Comparison of ENCODE assay signal across 8 cellular contexts in genomic region chr3:124467980-124468902, GRCh38.
A peak's percentile ranks its signal among the peaks of the same experiment; 100 is the strongest.
DNase-seq lines count a peak whose midpoint lies in the region; ATAC-seq, FAIRE-seq and TF ChIP-seq lines count a peak whose summit lies in the region.

No MANE protein-coding gene starts in this region.

- H3K4me3 ChIP-seq in choroid plexus epithelial cell (ENCODE audit: low read depth, low read length) (no peak overlapping the region), lower lobe of right lung (no peak overlapping the region), upper lobe of left lung (no peak overlapping the region)

- intact Hi-C loops in lower lobe of right lung (cut with DNase I): no loop called here

- TF ChIP-seq POLR2A in upper lobe of left lung (IDR thresholded peaks at IDR 0.05): no peak

- H3K4me3 Mint-ChIP-seq in activated T-cell treated with anti-CD3 and anti-CD28 coated beads, Interleukin-2, amount 50 U/mL, for 72 hours: no peak overlapping the region
- no peak overlapping the region for H3K4me3 Mint-ChIP-seq in activated T-cell treated with anti-CD3 and anti-CD28 coated beads, Interleukin-2, amount 50 U/mL, for 4 hours

- no peaks in the 10 kb centered on the region for H3K4me1 ChIP-seq in lower lobe of right lung
- H3K4me1 ChIP-seq in upper lobe of left lung: no peaks in the 10 kb centered on the region

- H3K27ac ChIP-seq in lower lobe of right lung (no peak overlapping the region), upper lobe of left lung (no peak overlapping the region)

- peak in 1 of 2 donors; percentile 42 for ATAC-seq in activated T-cell treated with anti-CD3 and anti-CD28 coated beads, Interleukin-2, amount 50 U/mL, for 72 hours (replicated peaks in 1 of 2)
- ATAC-seq in activated T-cell treated with anti-CD3 and anti-CD28 coated beads, Interleukin-2, amount 50 U/mL, for 4 hours: no peak
- peak; percentile 85 to 89 for ATAC-seq in lower lobe of right lung
- peak; percentile 68 to 87 for ATAC-seq in upper lobe of left lung (ENCODE audit: low FRiP score in 2 of 2)
- ATAC-seq in GM18909 (IDR thresholded peaks at IDR 0.05; ENCODE audit: poor library complexity, unreplicated experiment): no peak

- WGBS in upper lobe of left lung, 2 donors: 63 to 66% methylated on average over 10 of the region's 10 CpGs

- H3K36me3 ChIP-seq in lower lobe of right lung: no peaks in the 10 kb centered on the region
- H3K36me3 ChIP-seq in upper lobe of left lung: no peaks in the 10 kb centered on the region

- H3K9me3 ChIP-seq in lower lobe of right lung: no peaks in the 10 kb centered on the region
- H3K9me3 ChIP-seq in upper lobe of left lung: no peaks in the 10 kb centered on the region

- no peak overlapping the region for H3K27ac Mint-ChIP-seq in activated T-cell treated with anti-CD3 and anti-CD28 coated beads, Interleukin-2, amount 50 U/mL, for 72 hours

- no peaks in the 10 kb centered on the region for H3K4me1 Mint-ChIP-seq in activated T-cell treated with anti-CD3 and anti-CD28 coated beads, Interleukin-2, amount 50 U/mL, for 72 hours (ENCODE audit: low read depth)
- no peaks in the 10 kb centered on the region for H3K4me1 Mint-ChIP-seq in activated T-cell treated with anti-CD3 and anti-CD28 coated beads, Interleukin-2, amount 50 U/mL, for 4 hours (ENCODE audit: low read depth)

- TF ChIP-seq EP300 in upper lobe of left lung (IDR thresholded peaks at IDR 0.05): no peak

- TF ChIP-seq CTCF in choroid plexus epithelial cell (conservative IDR thresholded peaks at IDR 0.05; ENCODE audit: low read depth, low read length) (peak; percentile 99), lower lobe of right lung (IDR thresholded peaks at IDR 0.05) (peak; percentile 93), upper lobe of left lung (IDR thresholded peaks at IDR 0.05) (peak; percentile 64 to 90 (median 80))

- peaks cover 23% of the 10 kb centered on the region for H3K27me3 Mint-ChIP-seq in activated T-cell treated with anti-CD3 and anti-CD28 coated beads, Interleukin-2, amount 50 U/mL, for 72 hours (ENCODE audit: low read depth)
- H3K27me3 Mint-ChIP-seq in activated T-cell treated with anti-CD3 and anti-CD28 coated beads, Interleukin-2, amount 50 U/mL, for 4 hours (ENCODE audit: low read depth): peaks cover 27% of the 10 kb centered on the region

- DNase-seq in activated T-cell treated with anti-CD3 and anti-CD28 coated beads, Interleukin-2, amount 50 U/mL, for 72 hours: peak; percentile 26 to 56
- no peak for DNase-seq in activated T-cell treated with anti-CD3 and anti-CD28 coated beads, Interleukin-2, amount 50 U/mL, for 4 hours
- DNase-seq in LoVo (ENCODE audit: low spot score): peak; percentile 59
- DNase-seq in RCC 7860 (ENCODE audit: low spot score): peak; percentile 42
- peak; percentile 59 for DNase-seq in choroid plexus epithelial cell (ENCODE audit: low read depth)
- DNase-seq in lower lobe of right lung: no peak
- peak in 1 of 2 donors; percentile 29 for DNase-seq in upper lobe of left lung

- no peak for FAIRE-seq in RCC 7860 (lab: Jason Lieb, UNC)

- H3K27me3 ChIP-seq in lower lobe of right lung (ENCODE audit: low read depth) (no peaks in the 10 kb centered on the region), upper lobe of left lung (no peaks in the 10 kb centered on the region)

- H3K9me3 Mint-ChIP-seq in activated T-cell treated with anti-CD3 and anti-CD28 coated beads, Interleukin-2, amount 50 U/mL, for 72 hours: no peaks in the 10 kb centered on the region
- no peaks in the 10 kb centered on the region for H3K9me3 Mint-ChIP-seq in activated T-cell treated with anti-CD3 and anti-CD28 coated beads, Interleukin-2, amount 50 U/mL, for 4 hours

- no peaks in the 10 kb centered on the region for H3K36me3 Mint-ChIP-seq in activated T-cell treated with anti-CD3 and anti-CD28 coated beads, Interleukin-2, amount 50 U/mL, for 72 hours (ENCODE audit: insufficient read depth in 2 of 2)
- no peaks in the 10 kb centered on the region for H3K36me3 Mint-ChIP-seq in activated T-cell treated with anti-CD3 and anti-CD28 coated beads, Interleukin-2, amount 50 U/mL, for 4 hours (ENCODE audit: insufficient read depth)

Comparison
In these comparisons a context has a peak if more than half of its experiments do, and no peak if none do; other contexts are left out.
1. DNase-seq: peak in activated T-cell treated with anti-CD3 and anti-CD28 coated beads, Interleukin-2, amount 50 U/mL, for 72 hours (2 of 2), LoVo (single experiment), RCC 7860 (single experiment) and choroid plexus epithelial cell (single experiment); none in activated T-cell treated with anti-CD3 and anti-CD28 coated beads, Interleukin-2, amount 50 U/mL, for 4 hours (single experiment) and lower lobe of right lung (single experiment).
2. ATAC-seq: peak in lower lobe of right lung (2 of 2) and upper lobe of left lung (2 of 2); none in activated T-cell treated with anti-CD3 and anti-CD28 coated beads, Interleukin-2, amount 50 U/mL, for 4 hours (0 of 2) and GM18909 (single experiment).
3. Peak in every context shown above with its lines, with median percentiles within 50 percentile points of each other: CTCF ChIP-seq.